In genomic region chr4:140222175-140222574, GRCh38 we compare ENCODE assay signal across 22 cellular contexts.
A peak's percentile ranks its signal among the peaks of the same experiment; 100 is the strongest.
DNase-seq lines count a peak whose midpoint lies in the region; TF ChIP-seq lines count a peak whose summit lies in the region.
"Had no signal": no experiment of that assay in that cellular context is flagged by ENCODE, and none has a peak within 500 bp of the region (broad histone marks: within the 10 kb centered on the region; RNA-seq: fewer than 3 reads in every experiment).

No MANE protein-coding gene starts in this region.

- no peak overlapping the region for H3K4ac ChIP-seq in mesenchymal stem cell (ENCODE audit: low read depth in 1 of 2, low read length in 2 of 2)

- TF ChIP-seq CTCF in PC-9 (conservative IDR thresholded peaks at IDR 0.05): no peak
- TF ChIP-seq CTCF in choroid plexus epithelial cell (conservative IDR thresholded peaks at IDR 0.05; ENCODE audit: low read depth, low read length): no peak

- POLR2A ChIA-PET in PC-9 (lab: Charles Lee; ENCODE audit: unreplicated experiment): no interaction called here

- H4K91ac ChIP-seq in mesenchymal stem cell (ENCODE audit: low read length): no peak overlapping the region

- H2AFZ ChIP-seq in PC-9 (no peak overlapping the region), mesenchymal stem cell (ENCODE audit: low read depth, low read length) (no peak overlapping the region)

- peak; percentile 30 for DNase-seq in activated CD4-positive, alpha-beta T cell treated with anti-CD3 and anti-CD28 coated beads, Interleukin-2, amount 10 ng/mL, durations not matched to agents 24 days and 14 days
- DNase-seq in activated CD4-positive, alpha-beta T cell treated with anti-CD3 and anti-CD28 coated beads, Interleukin-2, amount 50 U/mL, for 48 hours: no peak
- no peak for DNase-seq in PC-9
- DNase-seq in choroid plexus epithelial cell (ENCODE audit: low read depth): peak; percentile 57
- DNase-seq in mesenchymal stem cell: peak; percentile 20
- no peak for DNase-seq in activated gamma-delta T cell treated with Interleukin-2 at 50 U/mL for 16 hours
- no peak for DNase-seq in ACHN
- DNase-seq in NCI-H2107 treated with DMSO at 0.1 percent for 48 hours (lab: John Stamatoyannopoulos, UW; ENCODE audit: unreplicated experiment): no peak
- DNase-seq: C1 segment of cervical spinal cord; cerebellar nuclear complex; effector memory CD8-positive, alpha-beta T cell; left ventricle myocardium superior; NCI-H2029; NCI-H510A; nucleus accumbens; SHP77 treated with DMSO at 0.1 percent for 48 hours; stimulated activated CD4-positive, alpha-beta T cell treated with anti-CD3 and anti-CD28 coated beads, Interleukin-15, amount 100 ng/mL, for 24 hours had no signal

- H3K9me3 Mint-ChIP-seq in activated CD4-positive, alpha-beta T cell treated with anti-CD3 and anti-CD28 coated beads, Interleukin-2, amount 10 ng/mL, durations not matched to agents 24 days and 14 days: no peaks in the 10 kb centered on the region
- H3K9me3 Mint-ChIP-seq: activated T-helper 1 cell treated with anti-CD3 and anti-CD28 coated beads, Interleukin-12 subunit alpha, Interleukin-12 subunit beta, Interleukin-2, Interleukin-4 antibody, amounts not matched to agents 30 ng/mL and 10 ng/mL and 1 ng/mL, durations not matched to agents 14 hours and 24 hours and 36 hours; effector memory CD8-positive, alpha-beta T cell; stimulated activated effector memory CD8-positive, alpha-beta T cell treated with anti-CD3 and anti-CD28 coated beads, Interleukin-12 subunit alpha, Interleukin-12 subunit beta, amount 100 ng/mL, for 72 hours; T-helper 1 cell treated with Interleukin-12 subunit alpha and Interleukin-12 subunit beta and Interleukin-4 antibody, amounts not matched to agents 30 μg/mL and 1 μg/mL, for 36 hours had no signal

- in situ Hi-C loops in ACHN (cut with HindIII; ENCODE audit: low pct_ligation_motif_present, low pct_unique_long_range_greater_than_20kb, low sequenced_read_pairs): no loop called here

- intact Hi-C loops in activated CD4-positive, alpha-beta T cell treated with anti-CD3 and anti-CD28 coated beads, Interleukin-2, amount 10 ng/mL, durations not matched to agents 24 days and 14 days (cut with micrococcal nuclease): no loop called here
- intact Hi-C loops in PC-9 (cut with micrococcal nuclease; ENCODE audit: unreplicated experiment): no loop called here

- H3K4me1 ChIP-seq in PC-9 (replicated peaks; ENCODE audit: insufficient read depth): no peaks in the 10 kb centered on the region
- H3K4me1 ChIP-seq in mesenchymal stem cell (ENCODE audit: control insufficient read depth, insufficient read depth, low read depth, low read length): no peaks in the 10 kb centered on the region
- H3K4me1 ChIP-seq: gastroesophageal sphincter, right atrium auricular region had no signal

- BruUV-seq in PC-9 (replicated peaks; lab: Mats Ljungman, UMichigan): no TSS peak

- H3K14ac ChIP-seq in mesenchymal stem cell (ENCODE audit: low read length in 2 of 2): no peak overlapping the region

- no peak overlapping the region for H4K8ac ChIP-seq in mesenchymal stem cell (ENCODE audit: low read length)

- H3K4me2 ChIP-seq in PC-9: no peak overlapping the region
- H3K4me2 ChIP-seq in mesenchymal stem cell (ENCODE audit: low read length, poor library complexity, severe bottlenecking): no peak overlapping the region

- no peak overlapping the region for H3K23ac ChIP-seq in mesenchymal stem cell (ENCODE audit: low read length in 2 of 2)

- no peaks in the 10 kb centered on the region for H4K20me1 ChIP-seq in PC-9 (ENCODE audit: insufficient read depth)

- H3K9me3 ChIP-seq in PC-9 (ENCODE audit: insufficient read depth, low read depth) (no peaks in the 10 kb centered on the region), mesenchymal stem cell (ENCODE audit: control insufficient read depth, low read length) (no peaks in the 10 kb centered on the region)
- H3K9me3 ChIP-seq: gastroesophageal sphincter, right atrium auricular region had no signal

- no peaks in the 10 kb centered on the region for H3K79me1 ChIP-seq in mesenchymal stem cell (replicated peaks; ENCODE audit: low read length, poor library complexity, severe bottlenecking)

- no peak overlapping the region for H2BK15ac ChIP-seq in mesenchymal stem cell (ENCODE audit: low read depth, poor library complexity, severe bottlenecking)

- H3K27me3 ChIP-seq in PC-9 (ENCODE audit: insufficient read depth, low read depth) (no peaks in the 10 kb centered on the region), mesenchymal stem cell (ENCODE audit: control insufficient read depth in 1 of 2, insufficient read depth in 1 of 2, low read length in 2 of 2) (no peaks in the 10 kb centered on the region)
- H3K27me3 ChIP-seq: gastroesophageal sphincter, right atrium auricular region had no signal

- H3K4me3 ChIP-seq in PC-9 (no peak overlapping the region), choroid plexus epithelial cell (ENCODE audit: low read depth, low read length) (no peak overlapping the region), mesenchymal stem cell (ENCODE audit: insufficient read depth in 1 of 2, low read depth in 1 of 2, low read length in 2 of 2) (no peak overlapping the region)
- H3K4me3 ChIP-seq: gastroesophageal sphincter, right atrium auricular region had no signal

- no peak overlapping the region for H2BK12ac ChIP-seq in mesenchymal stem cell (ENCODE audit: low read length in 2 of 2)

- no peak overlapping the region for H2BK120ac ChIP-seq in mesenchymal stem cell (ENCODE audit: low read depth, low read length)

- no peak overlapping the region for H2BK5ac ChIP-seq in mesenchymal stem cell (ENCODE audit: low read depth, low read length, poor library complexity, severe bottlenecking)

- H3K36me3 ChIP-seq in PC-9 (ENCODE audit: low read depth): no peaks in the 10 kb centered on the region
- no peaks in the 10 kb centered on the region for H3K36me3 ChIP-seq in mesenchymal stem cell (ENCODE audit: control insufficient read depth in 1 of 2, insufficient read depth in 2 of 2, low read depth in 1 of 2, low read length in 2 of 2)
- H3K36me3 ChIP-seq: gastroesophageal sphincter, right atrium auricular region had no signal

- no peak overlapping the region for H2AK5ac ChIP-seq in mesenchymal stem cell (ENCODE audit: low read length, severe bottlenecking)

- no peak overlapping the region for H3K27ac Mint-ChIP-seq in activated CD4-positive, alpha-beta T cell treated with anti-CD3 and anti-CD28 coated beads, Interleukin-2, amount 10 ng/mL, durations not matched to agents 24 days and 14 days
- H3K27ac Mint-ChIP-seq: activated T-helper 1 cell treated with anti-CD3 and anti-CD28 coated beads, Interleukin-12 subunit alpha, Interleukin-12 subunit beta, Interleukin-2, Interleukin-4 antibody, amounts not matched to agents 30 ng/mL and 10 ng/mL and 1 ng/mL, durations not matched to agents 14 hours and 24 hours and 36 hours; effector memory CD8-positive, alpha-beta T cell; stimulated activated effector memory CD8-positive, alpha-beta T cell treated with anti-CD3 and anti-CD28 coated beads, Interleukin-12 subunit alpha, Interleukin-12 subunit beta, amount 100 ng/mL, for 72 hours; T-helper 1 cell treated with Interleukin-12 subunit alpha and Interleukin-12 subunit beta and Interleukin-4 antibody, amounts not matched to agents 30 μg/mL and 1 μg/mL, for 36 hours had no signal

- CTCF ChIA-PET in PC-9 (lab: Charles Lee): interaction anchor here (0.6 kb wide), 1 partner anchor 35 kb away, joined by 4 read pairs; no protein-coding TSS in a partner anchor

- H3K18ac ChIP-seq in mesenchymal stem cell (ENCODE audit: low read depth in 1 of 2, low read length in 2 of 2): no peak overlapping the region

- no peaks in the 10 kb centered on the region for H3K79me2 ChIP-seq in PC-9 (ENCODE audit: low read depth)

- H3K36me3 Mint-ChIP-seq in activated CD4-positive, alpha-beta T cell treated with anti-CD3 and anti-CD28 coated beads, Interleukin-2, amount 10 ng/mL, durations not matched to agents 24 days and 14 days (ENCODE audit: low read depth): no peaks in the 10 kb centered on the region
- H3K36me3 Mint-ChIP-seq: stimulated activated effector memory CD8-positive, alpha-beta T cell treated with anti-CD3 and anti-CD28 coated beads, Interleukin-12 subunit alpha, Interleukin-12 subunit beta, amount 100 ng/mL, for 72 hours had no signal

- no peaks in the 10 kb centered on the region; the same call in 1 of the 2 replicates for H3F3A ChIP-seq in PC-9 (ENCODE audit: insufficient read depth, low read depth)

- peaks cover 21% of the 10 kb centered on the region for H3K27me3 Mint-ChIP-seq in activated CD4-positive, alpha-beta T cell treated with anti-CD3 and anti-CD28 coated beads, Interleukin-2, amount 10 ng/mL, durations not matched to agents 24 days and 14 days

- 0 out of 2 replicates have a peak overlapping the region, but pooled peaks have one; percentile 29 for H3K27ac ChIP-seq in PC-9
- no peak overlapping the region for H3K27ac ChIP-seq in mesenchymal stem cell (ENCODE audit: low read length, poor library complexity, severe bottlenecking)
- H3K27ac ChIP-seq: gastroesophageal sphincter, right atrium auricular region had no signal

- no peaks in the 10 kb centered on the region for H3K4me1 Mint-ChIP-seq in activated CD4-positive, alpha-beta T cell treated with anti-CD3 and anti-CD28 coated beads, Interleukin-2, amount 10 ng/mL, durations not matched to agents 24 days and 14 days
- H3K4me1 Mint-ChIP-seq: stimulated activated effector memory CD8-positive, alpha-beta T cell treated with anti-CD3 and anti-CD28 coated beads, Interleukin-12 subunit alpha, Interleukin-12 subunit beta, amount 100 ng/mL, for 72 hours had no signal

- H3K9ac ChIP-seq in mesenchymal stem cell (ENCODE audit: low read length): no peak overlapping the region

- H3K9me2 ChIP-seq in PC-9 (ENCODE audit: insufficient read depth): no peaks in the 10 kb centered on the region

- H3K4me3 Mint-ChIP-seq in activated CD4-positive, alpha-beta T cell treated with anti-CD3 and anti-CD28 coated beads, Interleukin-2, amount 10 ng/mL, durations not matched to agents 24 days and 14 days: no peak overlapping the region
- H3K4me3 Mint-ChIP-seq: activated T-helper 1 cell treated with anti-CD3 and anti-CD28 coated beads, Interleukin-12 subunit alpha, Interleukin-12 subunit beta, Interleukin-2, Interleukin-4 antibody, amounts not matched to agents 30 ng/mL and 10 ng/mL and 1 ng/mL, durations not matched to agents 14 hours and 24 hours and 36 hours; effector memory CD8-positive, alpha-beta T cell; stimulated activated effector memory CD8-positive, alpha-beta T cell treated with anti-CD3 and anti-CD28 coated beads, Interleukin-12 subunit alpha, Interleukin-12 subunit beta, amount 100 ng/mL, for 72 hours; T-helper 1 cell treated with Interleukin-12 subunit alpha and Interleukin-12 subunit beta and Interleukin-4 antibody, amounts not matched to agents 30 μg/mL and 1 μg/mL, for 36 hours had no signal

Comparison
In these comparisons a context has a peak if more than half of its experiments do, and no peak if none do; other contexts are left out.
1. DNase-seq: peak in activated CD4-positive, alpha-beta T cell treated with anti-CD3 and anti-CD28 coated beads, Interleukin-2, amount 10 ng/mL, durations not matched to agents 24 days and 14 days (single experiment), choroid plexus epithelial cell (single experiment) and mesenchymal stem cell (single experiment); none in activated CD4-positive, alpha-beta T cell treated with anti-CD3 and anti-CD28 coated beads, Interleukin-2, amount 50 U/mL, for 48 hours (0 of 2), PC-9 (0 of 2), activated gamma-delta T cell treated with Interleukin-2 at 50 U/mL for 16 hours (single experiment), ACHN (single experiment) and NCI-H2107 treated with DMSO at 0.1 percent for 48 hours (single experiment).